15 cellular contexts compared by ENCODE assay signal in genomic region chr6:3364391-3364790, GRCh38.
A peak's percentile ranks its signal among the peaks of the same experiment; 100 is the strongest.
DNase-seq lines count a peak whose midpoint lies in the region; ATAC-seq and TF ChIP-seq lines count a peak whose summit lies in the region.
"Had no signal": no experiment of that assay in that cellular context is flagged by ENCODE, and none has a peak within 500 bp of the region (broad histone marks: within the 10 kb centered on the region; RNA-seq: fewer than 3 reads in every experiment).

No MANE protein-coding gene starts in this region.

- H4K5ac ChIP-seq in mesendoderm (ENCODE audit: low read length) = no peak overlapping the region

- H3K4me3 ChIP-seq in colonic mucosa (no peak overlapping the region), mesendoderm (ENCODE audit: low read length) (no peak overlapping the region), brain microvascular endothelial cell (ENCODE audit: low read depth, low read length) (no peak overlapping the region)
- H3K4me3 ChIP-seq: HAP-1 had no signal

- no peak overlapping the region for H3K4me2 ChIP-seq in mesendoderm (ENCODE audit: low read length)

- no peak for ATAC-seq in GM18511 (IDR thresholded peaks at IDR 0.05; ENCODE audit: unreplicated experiment)

- H3K9ac ChIP-seq in colonic mucosa (ENCODE audit: low read depth in 2 of 2, low read length in 2 of 2) (no peak overlapping the region), mesendoderm (ENCODE audit: low read length) (no peak overlapping the region)

- H2BK15ac ChIP-seq in mesendoderm (replicated peaks; ENCODE audit: low read depth) = no peak overlapping the region

- no peak for TF ChIP-seq CTCF in colonic mucosa (IDR thresholded peaks at IDR 0.05)
- no peak for TF ChIP-seq CTCF in brain microvascular endothelial cell (IDR thresholded peaks at IDR 0.05; ENCODE audit: low read depth, low read length, missing control alignments)

- H3K9me3 ChIP-seq in colonic mucosa = no peaks in the 10 kb centered on the region
- H3K9me3 ChIP-seq: HAP-1 had no signal

- H3K4me1 ChIP-seq in colonic mucosa (peaks cover 10% of the 10 kb centered on the region), mesendoderm (ENCODE audit: control insufficient read depth, low read depth, low read length) (no peaks in the 10 kb centered on the region)
- H3K4me1 ChIP-seq: HAP-1 had no signal

- H3K27ac ChIP-seq in colonic mucosa (peak overlapping the region; percentile 74), mesendoderm (ENCODE audit: low read depth, low read length) (no peak overlapping the region), brain microvascular endothelial cell (no peak overlapping the region)

- H2BK5ac ChIP-seq in mesendoderm (ENCODE audit: low read length) = no peak overlapping the region

- no peak overlapping the region for H3K23ac ChIP-seq in mesendoderm (ENCODE audit: low read length)

- H3K4ac ChIP-seq in mesendoderm (ENCODE audit: low read depth, low read length) = no peak overlapping the region

- no peak overlapping the region for H3K56ac ChIP-seq in mesendoderm (ENCODE audit: low read length)

- no CpG with 5 or more reads among the region's 7 CpGs for WGBS in mesendoderm (ENCODE audit: extremely low coverage, insufficient coverage, low lambda C conversion rate)

- no peak overlapping the region for H2BK120ac ChIP-seq in mesendoderm (ENCODE audit: low read depth, low read length)

- in situ Hi-C loops in brain microvascular endothelial cell (cut with HindIII; ENCODE audit: low pct_ligation_motif_present, low sequenced_read_pairs) = no loop called here

- DNase-seq in NCI-H2196 (lab: John Stamatoyannopoulos, UW; ENCODE audit: unreplicated experiment) (peak; percentile 32), NCI-H2196 treated with DMSO at 0.1 percent for 48 hours (lab: John Stamatoyannopoulos, UW; ENCODE audit: unreplicated experiment) (no peak), colonic mucosa (no peak), mesendoderm (peak; percentile 58), brain microvascular endothelial cell (no peak), hippocampal formation (lab: John Stamatoyannopoulos, UW) (no peak)
- no peak for DNase-seq in activated CD4-positive, alpha-beta T cell treated with anti-CD3 and anti-CD28 coated beads, Interleukin-2, amount 50 U/mL, for 4 hours
- DNase-seq: COR-L47, NCI-H1436 treated with DMSO at 0.1 percent for 48 hours, NCI-H2107, NCI-H446 treated with DMSO at 0.1 percent for 48 hours, NCI-H774, SHP77 treated with DMSO at 0.1 percent for 48 hours had no signal

- H3K18ac ChIP-seq in mesendoderm (ENCODE audit: low read length) = no peak overlapping the region

- H3K27me3 ChIP-seq in colonic mucosa (no peaks in the 10 kb centered on the region), mesendoderm (ENCODE audit: insufficient read depth, low read length, poor library complexity) (no peaks in the 10 kb centered on the region), brain microvascular endothelial cell (replicated peaks) (no peaks in the 10 kb centered on the region)

- H3K36me3 ChIP-seq in colonic mucosa (no peaks in the 10 kb centered on the region), mesendoderm (ENCODE audit: control insufficient read depth, insufficient read depth, low read length) (no peaks in the 10 kb centered on the region), brain microvascular endothelial cell (replicated peaks) (no peaks in the 10 kb centered on the region)
- H3K36me3 ChIP-seq: HAP-1 had no signal

- H3K79me1 ChIP-seq in mesendoderm (ENCODE audit: low read length) = no peaks in the 10 kb centered on the region

- intact Hi-C loops in colonic mucosa (cut with DNase I) = no loop called here

- no peak overlapping the region for H4K8ac ChIP-seq in mesendoderm (ENCODE audit: low read depth, low read length)

- no peak overlapping the region for H2AK5ac ChIP-seq in mesendoderm (ENCODE audit: low read length)

- H3K79me2 ChIP-seq in mesendoderm (ENCODE audit: control insufficient read depth, insufficient read depth, low read length) = no peaks in the 10 kb centered on the region

Comparison
In these comparisons a context has a peak if more than half of its experiments do, and no peak if none do; other contexts are left out.
1. DNase-seq: peak in NCI-H2196 (single experiment) and mesendoderm (single experiment); none in NCI-H2196 treated with DMSO at 0.1 percent for 48 hours (single experiment), colonic mucosa (single experiment), brain microvascular endothelial cell (single experiment), hippocampal formation (0 of 2) and activated CD4-positive, alpha-beta T cell treated with anti-CD3 and anti-CD28 coated beads, Interleukin-2, amount 50 U/mL, for 4 hours (0 of 2).